29 cellular contexts compared by ENCODE assay signal in genomic region chr10:78642261-78642660, GRCh38.
"Had no signal": no experiment of that assay in that cellular context is flagged by ENCODE, and none has a peak within 500 bp of the region (broad histone marks: within the 10 kb centered on the region; RNA-seq: fewer than 3 reads in every experiment).

No MANE protein-coding gene starts in this region.

- H3K27ac ChIP-seq: lower lobe of right lung, neural progenitor cell, neutrophil, parathyroid adenoma, psoas muscle, sigmoid colon, suprapubic skin, thoracic aorta, upper lobe of left lung had no signal

- H3K9me3 ChIP-seq: lower lobe of right lung, neutrophil, psoas muscle, sigmoid colon, suprapubic skin, thoracic aorta, upper lobe of left lung had no signal

- H3K36me3 ChIP-seq: lower lobe of right lung, neural progenitor cell, neutrophil, sigmoid colon, spleen, suprapubic skin, thoracic aorta, tibial nerve, upper lobe of left lung had no signal

- FAIRE-seq: islet of Langerhans, kidney, small intestine, urothelium cell line had no signal

- H3K9ac ChIP-seq: neural progenitor cell, parathyroid adenoma had no signal

- H3K4me3 ChIP-seq: lower lobe of right lung, neural progenitor cell, psoas muscle, sigmoid colon, spleen, suprapubic skin, thoracic aorta, tibial nerve, upper lobe of left lung had no signal

- H2AFZ ChIP-seq: neural progenitor cell, parathyroid adenoma had no signal

- ATAC-seq: lower lobe of right lung; natural killer cell; right cardiac atrium; stimulated activated effector memory CD8-positive, alpha-beta T cell treated with anti-CD3 and anti-CD28 coated beads, Interleukin-12 subunit alpha, Interleukin-12 subunit beta, amount 100 ng/mL, for 72 hours had no signal

- H3K27me3 ChIP-seq: neural progenitor cell, neutrophil, sigmoid colon, spleen, suprapubic skin, tibial nerve, upper lobe of left lung had no signal

- DNase-seq: head of caudate nucleus; hypothalamus; immature natural killer cell; kidney; left ventricle myocardium superior; lower lobe of right lung; mammary epithelial cell; mesendoderm; naive B cell; natural killer cell; nephron progenitor cell; occipital lobe; psoas muscle; right cardiac atrium; sigmoid colon; small intestine; spleen; stimulated activated CD4-positive, alpha-beta T cell treated with anti-CD3 and anti-CD28 coated beads, Interleukin-4, amount 100 ng/mL, for 24 hours; stimulated activated naive CD4-positive, alpha-beta T cell; upper lobe of left lung had no signal

- H3K4me1 ChIP-seq: lower lobe of right lung, neural progenitor cell, parathyroid adenoma, sigmoid colon, suprapubic skin, upper lobe of left lung had no signal

- H3K79me2 ChIP-seq: parathyroid adenoma had no signal

- H3K4me2 ChIP-seq: neural progenitor cell had no signal
